In genomic region chr3:122930371-122930997, GRCh38 we compare ENCODE assay signal across 26 cellular contexts.
"Had no signal": no experiment of that assay in that cellular context is flagged by ENCODE, and none has a peak within 500 bp of the region (broad histone marks: within the 10 kb centered on the region; RNA-seq: fewer than 3 reads in every experiment).

No MANE protein-coding gene starts in this region.

- H3K9ac ChIP-seq: parathyroid adenoma had no signal

- H3K4me1 ChIP-seq: gastrocnemius medialis, neural progenitor cell, parathyroid adenoma, right atrium auricular region, tibial nerve had no signal

- H3K36me3 ChIP-seq: gastrocnemius medialis, neural progenitor cell, right atrium auricular region, tibial nerve had no signal

- H3K27me3 Mint-ChIP-seq: central memory CD8-positive, alpha-beta T cell had no signal

- H3K4me3 ChIP-seq: gastrocnemius medialis, neural progenitor cell, right atrium auricular region, tibial nerve had no signal

- DNase-seq: activated B cell treated with CpG ODN at 0.5 μM for 24 hours; activated CD8-positive, alpha-beta memory T cell treated with anti-CD3 and anti-CD28 coated beads for 24 hours; activated effector memory CD4-positive, alpha-beta T cell treated with Interleukin-2 at 50 U/mL for 16 hours; activated naive CD4-positive, alpha-beta T cell treated with Interleukin-2 at 50 U/mL for 16 hours; amniotic stem cell; dermis blood vessel endothelial cell; effector CD4-positive, alpha-beta T cell; gastrocnemius medialis; glutamatergic neuron; left cardiac atrium; midbrain; naive thymus-derived CD4-positive, alpha-beta T cell; occipital lobe; stimulated activated CD4-positive, alpha-beta T cell treated with anti-CD3 and anti-CD28 coated beads, Interleukin-2, amount 100 ng/mL, for 48 hours; stimulated activated naive CD4-positive, alpha-beta T cell treated with Interleukin-2 at 50 U/mL for 16 hours; T-helper 1 cell had no signal

- ATAC-seq: gastrocnemius medialis; left cardiac atrium; naive thymus-derived CD4-positive, alpha-beta T cell had no signal

- H3K9me3 ChIP-seq: gastrocnemius medialis, right atrium auricular region, tibial nerve had no signal

- H3K27ac Mint-ChIP-seq: activated B cell treated with CpG ODN at 0.5 μM for 24 hours; memory B cell; naive thymus-derived CD4-positive, alpha-beta T cell; T-helper 2 cell treated with Interferon-gamma antibody and Interleukin-4, amounts not matched to agents 5 μg/mL and 100 μg/mL, for 36 hours had no signal

- FAIRE-seq: astrocyte, endometrium, islet of Langerhans had no signal

- H3K36me3 Mint-ChIP-seq: memory B cell; naive thymus-derived CD4-positive, alpha-beta T cell had no signal

- H3K27me3 ChIP-seq: gastrocnemius medialis, neural progenitor cell, right atrium auricular region, tibial nerve had no signal

- H3K27ac ChIP-seq: gastrocnemius medialis, neural progenitor cell, parathyroid adenoma, right atrium auricular region, tibial nerve had no signal

- H3K4me3 Mint-ChIP-seq: activated B cell treated with CpG ODN at 0.5 μM for 24 hours; central memory CD8-positive, alpha-beta T cell; memory B cell; naive thymus-derived CD4-positive, alpha-beta T cell; neural progenitor cell; T-helper 2 cell treated with Interferon-gamma antibody and Interleukin-4, amounts not matched to agents 5 μg/mL and 100 μg/mL, for 36 hours had no signal

- H3K4me1 Mint-ChIP-seq: activated B cell treated with CpG ODN at 0.5 μM for 24 hours; central memory CD8-positive, alpha-beta T cell; memory B cell; naive thymus-derived CD4-positive, alpha-beta T cell had no signal

- H3K9me3 Mint-ChIP-seq: activated B cell treated with CpG ODN at 0.5 μM for 24 hours; central memory CD8-positive, alpha-beta T cell; memory B cell; naive thymus-derived CD4-positive, alpha-beta T cell; neural progenitor cell; T-helper 2 cell treated with Interferon-gamma antibody and Interleukin-4, amounts not matched to agents 5 μg/mL and 100 μg/mL, for 36 hours had no signal
